In genomic region chr6:160221423-160221822, GRCh38 we compare ENCODE assay signal across 10 cellular contexts. TPM values are rescaled to one million over a fixed set of nuclear protein-coding genes. Genes with fewer than 3 reads are reported as not detected.
DNase-seq lines count a peak whose midpoint lies in the region; ATAC-seq, FAIRE-seq and TF ChIP-seq lines count a peak whose summit lies in the region.
"Had no signal": no experiment of that assay in that cellular context is flagged by ENCODE, and none has a peak within 500 bp of the region (broad histone marks: within the 10 kb centered on the region; RNA-seq: fewer than 3 reads in every experiment).

No MANE protein-coding gene starts in this region.

- peaks cover 21 to 27% (median 25%) of the 10 kb centered on the region in 5 donors for H3K27me3 Mint-ChIP-seq in naive thymus-derived CD8-positive, alpha-beta T cell

- no peaks in the 10 kb centered on the region for H3K9me1 ChIP-seq in K562 (ENCODE audit: control insufficient read depth, insufficient read depth, low read length)

- H3K27me3 ChIP-seq in K562 (ENCODE audit: control insufficient read depth in 2 of 2, insufficient read depth in 2 of 2, low read length in 2 of 2), result no peaks in the 10 kb centered on the region; a peak in 1 of 5 replicates

- FAIRE-seq in K562 (lab: Jason Lieb, UNC), result no peak

- in situ Hi-C loops in K562 (cut with MboI), result no loop called here

- H2AFZ ChIP-seq in K562 (ENCODE audit: low read depth, low read length), result no peak overlapping the region

- no peak overlapping the region for H3K4me3 ChIP-seq in K562

- H3K9ac ChIP-seq in K562 (ENCODE audit: insufficient read depth in 1 of 2, low read depth in 2 of 2, low read length in 2 of 2), result no peak overlapping the region

- no peak for TF ChIP-seq EP300 in Ishikawa (IDR thresholded peaks at IDR 0.05; ENCODE audit: borderline replicate concordance)
- no peak for TF ChIP-seq EP300 in K562 (IDR thresholded peaks at IDR 0.05; ENCODE audit: low read length)

- H3K27ac Mint-ChIP-seq in naive thymus-derived CD8-positive, alpha-beta T cell, result no peak overlapping the region

- no peaks in the 10 kb centered on the region for H4K20me1 ChIP-seq in K562 (replicated peaks; ENCODE audit: control insufficient read depth, insufficient read depth, low read length)

- intact Hi-C loops in K562 (cut with micrococcal nuclease), result no loop called here

- H3K79me2 ChIP-seq in K562 (ENCODE audit: control insufficient read depth, insufficient read depth, low read length), result no peaks in the 10 kb centered on the region

- H3K27ac ChIP-seq in K562 (ENCODE audit: extremely low read depth, low read depth, low read length), result no peak overlapping the region

- peaks cover 10% of the 10 kb centered on the region for H3K9me3 ChIP-seq in K562 (replicated peaks; ENCODE audit: control insufficient read depth, insufficient read depth, low read depth, low read length)

- no peak for TF ChIP-seq POLR2A in K562 (conservative IDR thresholded peaks at IDR 0.05)

- CTCF ChIA-PET in K562 (lab: Yijun Ruan, JAX; ENCODE audit: low intra/inter-chr PET ratio), result no interaction called here

- no peaks in the 10 kb centered on the region for H3K4me1 Mint-ChIP-seq in naive thymus-derived CD8-positive, alpha-beta T cell

- no peaks in the 10 kb centered on the region for H3K4me1 ChIP-seq in K562 (replicated peaks in 1 of 2; ENCODE audit: control insufficient read depth in 2 of 2, insufficient read depth in 2 of 2, low read length in 2 of 2)

- no TSS peak for BruUV-seq in K562 (replicated peaks; lab: Mats Ljungman, UMichigan)

- no peaks in the 10 kb centered on the region for H3K36me3 Mint-ChIP-seq in naive thymus-derived CD8-positive, alpha-beta T cell

- no peak overlapping the region for H3K4me3 Mint-ChIP-seq in naive thymus-derived CD8-positive, alpha-beta T cell

- WGBS in K562 (ENCODE audit: insufficient coverage, low coverage, missing lambda C conversion rate), result 0% methylated on average over 3 of the region's 3 CpGs

- H3K36me3 ChIP-seq in K562 (ENCODE audit: control insufficient read depth, insufficient read depth, low read length), result no peaks in the 10 kb centered on the region

- peak in 1 of 3 experiments; percentile 36; a peak in 2 of 6 replicates for TF ChIP-seq CTCF in K562 (IDR thresholded peaks at IDR 0.05 in 2 of 3, conservative IDR thresholded peaks at IDR 0.05 in 1 of 3; ENCODE audit: insufficient read depth in 2 of 3, low read depth in 1 of 3, low read length in 3 of 3)

- no peak overlapping the region for H3K4me2 ChIP-seq in K562 (ENCODE audit: insufficient read depth, low read length)

- POLR2A ChIA-PET in K562 (lab: Yijun Ruan, JAX), result no interaction called here
- POLR2A ChIA-PET in naive thymus-derived CD8-positive, alpha-beta T cell (lab: Charles Lee), result no interaction called here

- peak; percentile 75 for ATAC-seq in GM19043 (IDR thresholded peaks at IDR 0.05; ENCODE audit: low read depth, unreplicated experiment)
- no peak for ATAC-seq in K562
- ATAC-seq in naive thymus-derived CD8-positive, alpha-beta T cell, result no peak
- ATAC-seq in HG03139 (IDR thresholded peaks at IDR 0.05; ENCODE audit: unreplicated experiment), result no peak
- no peak for ATAC-seq in GM21737 (IDR thresholded peaks at IDR 0.05; ENCODE audit: unreplicated experiment)

- TF ChIP-seq RAD21 in Ishikawa (IDR thresholded peaks at IDR 0.05; ENCODE audit: low read depth) (peak; percentile 30), K562 (CRISPR knock-in tag; conservative IDR thresholded peaks at IDR 0.05 in 1 of 2, IDR thresholded peaks at IDR 0.05 in 1 of 2) (peak; percentile 20 to 47; a peak in 3 of 4 replicates)

- DNase-seq in K562 (ENCODE audit: extremely low read depth in 1 of 4, low spot score in 3 of 4), result no peak
- peak; percentile 87 for DNase-seq in renal cortical epithelial cell (ENCODE audit: low read depth)
- DNase-seq in NCI-H2171 (lab: John Stamatoyannopoulos, UW), result no peak
- DNase-seq in naive thymus-derived CD8-positive, alpha-beta T cell, result no peak
- DNase-seq: NCI-H187 had no signal

- H3K9me3 Mint-ChIP-seq in naive thymus-derived CD8-positive, alpha-beta T cell, result peaks cover 0 to 13% (median 0%) of the 10 kb centered on the region in 9 donors

TF ChIP-seq in Ishikawa, 13 proteins besides CTCF, POLR2A, EP300 and RAD21:
- TF ChIP-seq TAF1 (IDR thresholded peaks at IDR 0.05; ENCODE audit: low read depth), result no peak
- no peak for TF ChIP-seq YY1 (IDR thresholded peaks at IDR 0.05; ENCODE audit: low read depth)
- TF ChIP-seq TCF12 (IDR thresholded peaks at IDR 0.05; ENCODE audit: low read depth), result no peak
- TF ChIP-seq REST (IDR thresholded peaks at IDR 0.05; ENCODE audit: low read depth), result no peak

TF ChIP-seq in K562, 482 proteins besides CTCF, POLR2A, EP300 and RAD21:
- TF ChIP-seq POU5F1 (IDR thresholded peaks at IDR 0.05; ENCODE audit: borderline replicate concordance, low read depth, low read length, partially characterized antibody), result no peak
- no peak for TF ChIP-seq SRSF9 (IDR thresholded peaks at IDR 0.05; ENCODE audit: borderline replicate concordance, low read depth, low read length)
- TF ChIP-seq BRD9 (IDR thresholded peaks at IDR 0.05; ENCODE audit: low read depth, partially characterized antibody), result no peak
- no peak for TF ChIP-seq CEBPG (CRISPR knock-in tag; IDR thresholded peaks at IDR 0.05)
- peak; percentile 37 to 46; a peak in 2 of 4 replicates for TF ChIP-seq CEBPG (tag; conservative IDR thresholded peaks at IDR 0.05 in 1 of 2, IDR thresholded peaks at IDR 0.05 in 1 of 2)
- no peak for TF ChIP-seq GABPA (tag; conservative IDR thresholded peaks at IDR 0.05; ENCODE audit: low read depth)
- TF ChIP-seq ZNF253 (CRISPR knock-in tag; conservative IDR thresholded peaks at IDR 0.05), result no peak
- 0 out of 2 replicates have a peak, but pooled peaks have one; percentile 14 for TF ChIP-seq CEBPB (tag; IDR thresholded peaks at IDR 0.05)
- no peak for TF ChIP-seq PCBP1 (IDR thresholded peaks at IDR 0.05; ENCODE audit: low read depth, low read length, poor library complexity, severe bottlenecking)
- no peak for TF ChIP-seq RUNX1 (IDR thresholded peaks at IDR 0.05; ENCODE audit: low read depth)
- no peak for TF ChIP-seq ZBTB1 (CRISPR knock-in tag; IDR thresholded peaks at IDR 0.05; ENCODE audit: borderline replicate concordance, low read depth)
TF ChIP-seq in K562: peak in this region for 2.

RNA-seq across cellular contexts. Expression of gene SLC22A2, which starts 37.2 kb away (rescaled TPM):
- total RNA-seq in K562 (2011; cell fraction: chromatin; rRNA removed; ENCODE audit: low replicate concordance), result not detected in 2 replicates
- total RNA-seq in K562 (2011; cell fraction: nucleolus; rRNA removed), result not detected in 2 replicates
- total RNA-seq in K562 (2011; cell fraction: nucleoplasm; rRNA removed), result not detected in 2 replicates
- total RNA-seq in K562 (2014; rRNA removed), result not detected in 2 replicates
- not detected in 2 replicates for total RNA-seq in K562 (2014; rRNA removed; fragmentation: Illumina TruSeq; extraction: Trizol)
- total RNA-seq in K562 (2015; rRNA removed; fragmentation: Illumina TruSeq; extraction: Trizol), result not detected in 2 replicates
- total RNA-seq in K562 (2021), result not detected in 2 replicates
- polyA plus RNA-seq in K562 (2011; rRNA removed), result not detected in 2 replicates
- polyA plus RNA-seq in K562 (2011; cell fraction: cytosol; rRNA removed), result not detected in 2 replicates
- not detected in 2 replicates for polyA plus RNA-seq in K562 (2011; cell fraction: nucleus; rRNA removed)
- polyA plus RNA-seq in K562 (2012), result not detected in 2 replicates
- polyA plus RNA-seq in K562 (2014; fragmentation: Illumina TruSeq; extraction: Trizol), result not detected in 2 replicates
- not detected for polyA plus RNA-seq in K562 (2014; fragmentation: Nextera tagmentation; extraction: Ambion mirVana)
- not detected in 2 replicates for polyA plus RNA-seq in K562 (2014; rRNA removed)
- not detected in 2 replicates for polyA minus RNA-seq in K562 (2011; rRNA and poly(A)+ RNA removed)
- not detected in 2 replicates for polyA minus RNA-seq in K562 (2011; cell fraction: cytosol; rRNA and poly(A)+ RNA removed)
- polyA minus RNA-seq in K562 (2011; cell fraction: nucleus; rRNA and poly(A)+ RNA removed), result not detected in 2 replicates
- total RNA-seq in renal cortical epithelial cell, result 5.3 and 20.3 TPM in 2 replicates
- not detected for total RNA-seq in naive thymus-derived CD8-positive, alpha-beta T cell
- polyA plus RNA-seq in naive thymus-derived CD8-positive, alpha-beta T cell, result not detected
- total RNA-seq: activated CD8-positive, alpha-beta memory T cell treated with anti-CD3 and anti-CD28 coated beads for 36 hours had no signal
